ENCODE assay signal across 1 cellular context in genomic region chr2:96321230-96322103, GRCh38.
A peak's percentile ranks its signal among the peaks of the same experiment; 100 is the strongest.
TF ChIP-seq lines count a peak whose summit lies in the region.

No MANE protein-coding gene starts in this region.

TF ChIP-seq in GM12878, 131 proteins besides CTCF, POLR2A, EP300 and RAD21 (continued from another document):
- TF ChIP-seq IRF5 (IDR thresholded peaks at IDR 0.05; ENCODE audit: borderline replicate concordance) = no peak
- TF ChIP-seq RB1 (IDR thresholded peaks at IDR 0.05; ENCODE audit: borderline replicate concordance) = no peak; the same call in 1 of the 2 replicates
- 0 out of 2 replicates have a peak, but pooled peaks have one; percentile 61 for TF ChIP-seq ASH2L (IDR thresholded peaks at IDR 0.05; ENCODE audit: borderline replicate concordance, low read depth)
- peak; percentile 37; the same call in 1 of the 2 replicates for TF ChIP-seq CBFB (IDR thresholded peaks at IDR 0.05; ENCODE audit: low read depth)
- TF ChIP-seq RCOR1 (conservative IDR thresholded peaks at IDR 0.05; ENCODE audit: low read depth, low read length) = 0 out of 2 replicates have a peak, but pooled peaks have one; percentile 44
- TF ChIP-seq MTA2 (IDR thresholded peaks at IDR 0.05; ENCODE audit: low read depth) = no peak
- TF ChIP-seq ZZZ3 (IDR thresholded peaks at IDR 0.05; ENCODE audit: control insufficient read depth, insufficient read length, low read depth) = no peak
- TF ChIP-seq MYC (IDR thresholded peaks at IDR 0.05; ENCODE audit: insufficient read depth, insufficient read length, insufficient replicate concordance, low read length, severe bottlenecking) = peak; percentile 51
- TF ChIP-seq SMARCA5 (IDR thresholded peaks at IDR 0.05) = peak; percentile 20; the same call in 1 of the 2 replicates
- TF ChIP-seq SUPT20H (IDR thresholded peaks at IDR 0.05; ENCODE audit: borderline replicate concordance, control insufficient read depth, low read depth, low read length) = no peak
- TF ChIP-seq HDAC6 (IDR thresholded peaks at IDR 0.05; ENCODE audit: unreplicated experiment) = peak; percentile 40
- no peak for TF ChIP-seq RAD51 (IDR thresholded peaks at IDR 0.05)
- no peak for TF ChIP-seq STAT1 (conservative IDR thresholded peaks at IDR 0.05)
- TF ChIP-seq IKZF1 (conservative IDR thresholded peaks at IDR 0.05) = peak; percentile 78
- TF ChIP-seq NBN (IDR thresholded peaks at IDR 0.05) = 0 out of 2 replicates have a peak, but pooled peaks have one; percentile 25
- TF ChIP-seq NRF1 (conservative IDR thresholded peaks at IDR 0.05; ENCODE audit: low read depth, low read length) = no peak
- no peak for TF ChIP-seq E2F8 (IDR thresholded peaks at IDR 0.05; ENCODE audit: low read depth, partially characterized antibody)
- TF ChIP-seq ETV6 (conservative IDR thresholded peaks at IDR 0.05 in 1 of 2, IDR thresholded peaks at IDR 0.05 in 1 of 2; ENCODE audit: borderline replicate concordance in 1 of 2, low read depth in 1 of 2) = peak in 1 of 2 experiments; percentile 45; a peak in 1 of 4 replicates
- TF ChIP-seq POU2F2 (IDR thresholded peaks at IDR 0.05; ENCODE audit: borderline replicate concordance, low read depth, low read length) = peak; percentile 31; the same call in 1 of the 3 replicates
- no peak for TF ChIP-seq ZNF274 (IDR thresholded peaks at IDR 0.05; ENCODE audit: insufficient read depth, insufficient read length)
- TF ChIP-seq DPF2 (IDR thresholded peaks at IDR 0.05) = peak; percentile 70
- TF ChIP-seq TBL1XR1 (IDR thresholded peaks at IDR 0.05; ENCODE audit: low read depth, low read length) = no peak
- TF ChIP-seq RFX5 (IDR thresholded peaks at IDR 0.05; ENCODE audit: low read depth, low read length) = 0 out of 2 replicates have a peak, but pooled peaks have one; percentile 13
- TF ChIP-seq CREM (IDR thresholded peaks at IDR 0.05; ENCODE audit: low read depth) = peak; percentile 34; the same call in 1 of the 2 replicates
